32 cellular contexts compared by ENCODE assay signal in genomic region chr12:108996320-108996719, GRCh38. TPM values are rescaled to one million over a fixed set of nuclear protein-coding genes. Genes with fewer than 3 reads are reported as not detected.
"Had no signal": no experiment of that assay in that cellular context is flagged by ENCODE, and none has a peak within 500 bp of the region (broad histone marks: within the 10 kb centered on the region; RNA-seq: fewer than 3 reads in every experiment).

No MANE protein-coding gene starts in this region.

- H3K9me3 Mint-ChIP-seq: activated CD8-positive, alpha-beta T cell treated with anti-CD3 and anti-CD28 coated beads for 36 hours; activated T-helper 2 cell treated with anti-CD3 and anti-CD28 coated beads, Interferon-gamma antibody, Interleukin-2, Interleukin-4, amounts not matched to agents 10 μg/mL and 5 μg/mL and 100 μg/mL, durations not matched to agents 14 hours and 24 hours and 36 hours; natural killer cell had no signal

- DNase-seq: activated CD4-positive, alpha-beta T cell treated with anti-CD3 and anti-CD28 coated beads for 1 hour; activated CD4-positive, alpha-beta T cell treated with anti-CD3 and anti-CD28 coated beads, Interleukin-2, amount 10 ng/mL, durations not matched to agents 7 days and 5 days; activated CD8-positive, alpha-beta T cell treated with anti-CD3 and anti-CD28 coated beads for 36 hours; activated T-cell treated with anti-CD3 and anti-CD28 coated beads, Interleukin-2, amount 50 U/mL, for 48 hours; central memory CD4-positive, alpha-beta T cell; dermis blood vessel endothelial cell; effector CD4-positive, alpha-beta T cell; esophagus squamous epithelium; foreskin melanocyte; left lung; lower lobe of right lung; mesenchymal stem cell; natural killer cell; pancreas; sigmoid colon; small intestine; stimulated activated CD4-positive, alpha-beta T cell treated with anti-CD3 and anti-CD28 coated beads, Interleukin-4, amount 100 ng/mL, for 4 hours; stimulated activated CD8-positive, alpha-beta memory T cell treated with anti-CD3 and anti-CD28 coated beads, Interleukin-4, amount 100 ng/mL, for 48 hours; stimulated activated naive B cell treated with anti-CD40 and anti-IgM and Interleukin-4, amounts not matched to agents 10 μg/mL and 1 μg/mL and 100 μg/mL, for 72 hours; stomach; T-helper 17 cell; T1000; thyroid gland; upper lobe of left lung had no signal

- H3K36me3 ChIP-seq: breast epithelium, esophagus squamous epithelium, left lung, lower lobe of right lung, pancreas, prostate gland, sigmoid colon, stomach, thyroid gland, upper lobe of left lung, vagina had no signal

- H3K4me3 Mint-ChIP-seq: activated CD4-positive, alpha-beta T cell treated with anti-CD3 and anti-CD28 coated beads, Interleukin-2, amount 10 ng/mL, durations not matched to agents 7 days and 5 days; activated CD8-positive, alpha-beta T cell treated with anti-CD3 and anti-CD28 coated beads for 36 hours; natural killer cell; stimulated activated naive B cell treated with anti-CD40 and anti-IgM and Interleukin-4, amounts not matched to agents 10 μg/mL and 1 μg/mL and 100 μg/mL, for 72 hours; T-helper 17 cell had no signal

- H3K27ac ChIP-seq: breast epithelium, epithelial cell of prostate, esophagus squamous epithelium, left lung, lower lobe of right lung, pancreas, prostate gland, sigmoid colon, stomach, thyroid gland, upper lobe of left lung, vagina had no signal

- H3K27me3 ChIP-seq: breast epithelium, pancreas, thyroid gland, upper lobe of left lung, vagina had no signal

- H3K4me1 Mint-ChIP-seq: activated CD4-positive, alpha-beta T cell treated with anti-CD3 and anti-CD28 coated beads, Interleukin-2, amount 10 ng/mL, durations not matched to agents 7 days and 5 days; natural killer cell; stimulated activated naive B cell treated with anti-CD40 and anti-IgM and Interleukin-4, amounts not matched to agents 10 μg/mL and 1 μg/mL and 100 μg/mL, for 72 hours; T-helper 17 cell had no signal

- H3K27ac Mint-ChIP-seq: activated CD4-positive, alpha-beta T cell treated with anti-CD3 and anti-CD28 coated beads, Interleukin-2, amount 10 ng/mL, durations not matched to agents 7 days and 5 days; activated CD8-positive, alpha-beta T cell treated with anti-CD3 and anti-CD28 coated beads for 36 hours; activated naive CD4-positive, alpha-beta T cell treated with anti-CD3 and anti-CD28 coated beads, Interleukin-2, amount 50 U/mL, for 72 hours; activated T-helper 2 cell treated with anti-CD3 and anti-CD28 coated beads, Interferon-gamma antibody, Interleukin-2, Interleukin-4, amounts not matched to agents 10 μg/mL and 5 μg/mL and 100 μg/mL, durations not matched to agents 14 hours and 24 hours and 36 hours; natural killer cell; stimulated activated naive B cell treated with anti-CD40 and anti-IgM and Interleukin-4, amounts not matched to agents 10 μg/mL and 1 μg/mL and 100 μg/mL, for 72 hours; T-helper 17 cell had no signal

- H3K36me3 Mint-ChIP-seq: natural killer cell; stimulated activated naive B cell treated with anti-CD40 and anti-IgM and Interleukin-4, amounts not matched to agents 10 μg/mL and 1 μg/mL and 100 μg/mL, for 72 hours had no signal

- H3K4me1 ChIP-seq: breast epithelium, esophagus squamous epithelium, left lung, lower lobe of right lung, pancreas, prostate gland, sigmoid colon, stomach, thyroid gland, upper lobe of left lung, vagina had no signal

- H3K9me3 ChIP-seq: breast epithelium, esophagus squamous epithelium, left lung, lower lobe of right lung, pancreas, prostate gland, sigmoid colon, thyroid gland, upper lobe of left lung, vagina had no signal

- H3K4me3 ChIP-seq: breast epithelium, esophagus squamous epithelium, left lung, lower lobe of right lung, pancreas, prostate gland, sigmoid colon, stomach, thyroid gland, upper lobe of left lung, vagina had no signal

- ATAC-seq: activated CD8-positive, alpha-beta T cell treated with anti-CD3 and anti-CD28 coated beads for 36 hours; activated naive CD4-positive, alpha-beta T cell treated with anti-CD3 and anti-CD28 coated beads, Interleukin-2, amount 50 U/mL, for 72 hours; left lung; lower lobe of right lung; natural killer cell; pancreas; stimulated activated naive B cell treated with anti-CD40 and anti-IgM and Interleukin-4, amounts not matched to agents 10 μg/mL and 1 μg/mL and 100 μg/mL, for 72 hours; T-helper 17 cell had no signal

- H3K27me3 Mint-ChIP-seq: activated CD4-positive, alpha-beta T cell treated with anti-CD3 and anti-CD28 coated beads, Interleukin-2, amount 10 ng/mL, durations not matched to agents 7 days and 5 days; activated CD8-positive, alpha-beta T cell treated with anti-CD3 and anti-CD28 coated beads for 36 hours had no signal

RNA-seq across cellular contexts. Expression of gene SVOP, which starts 24.5 kb away (rescaled TPM):
- total RNA-seq: activated CD4-positive, alpha-beta T cell treated with anti-CD3 and anti-CD28 coated beads, Interleukin-2, amount 10 ng/mL, durations not matched to agents 7 days and 5 days; activated CD8-positive, alpha-beta T cell treated with anti-CD3 and anti-CD28 coated beads for 36 hours; activated naive CD4-positive, alpha-beta T cell treated with anti-CD3 and anti-CD28 coated beads, Interleukin-2, amount 50 U/mL, for 72 hours; activated T-helper 2 cell treated with anti-CD3 and anti-CD28 coated beads, Interferon-gamma antibody, Interleukin-2, Interleukin-4, amounts not matched to agents 10 μg/mL and 5 μg/mL and 100 μg/mL, durations not matched to agents 14 hours and 24 hours and 36 hours; breast epithelium; dermis blood vessel endothelial cell; esophagus squamous epithelium; glomerular endothelial cell; left lung; lower lobe of right lung; mononuclear cell; natural killer cell; T-helper 17 cell; thyroid gland; upper lobe of left lung had no signal
